Comparison of ENCODE assay signal across 14 cellular contexts in the genomic region with DNA sequence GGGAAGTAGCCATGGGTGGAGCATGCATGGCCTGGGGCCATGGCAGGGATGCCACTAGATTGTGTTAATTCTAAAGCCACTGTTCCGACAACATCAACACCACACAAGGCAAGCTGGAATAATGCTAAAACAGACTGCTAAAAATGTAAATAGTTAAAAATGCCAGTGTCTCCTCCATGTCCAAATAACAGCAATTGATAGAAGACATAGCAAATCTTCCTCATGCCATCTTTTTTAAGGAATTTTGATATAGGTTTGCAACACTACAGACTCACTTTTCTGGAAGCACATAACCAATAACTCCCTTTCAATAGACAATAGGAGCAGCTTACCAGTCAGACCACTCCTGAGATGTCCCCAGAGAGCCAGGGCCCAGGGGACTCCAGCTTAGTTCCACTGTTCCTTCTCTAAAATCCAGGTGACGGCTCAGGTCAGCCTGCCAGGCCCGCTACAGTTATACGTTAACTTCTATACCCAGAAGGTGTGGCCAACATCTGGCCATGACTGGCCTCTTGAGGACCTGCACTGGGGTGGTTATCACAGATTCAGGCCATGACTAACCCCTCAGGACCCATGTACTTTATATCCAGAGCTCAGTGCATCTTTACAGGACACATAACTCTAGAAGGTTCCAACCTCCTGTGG. TPM values are rescaled to one million over a fixed set of nuclear protein-coding genes. Genes with fewer than 3 reads are reported as not detected.
DNase-seq lines count a peak whose midpoint lies in the region; ATAC-seq and TF ChIP-seq lines count a peak whose summit lies in the region.
"Had no signal": no experiment of that assay in that cellular context is flagged by ENCODE, and none has a peak within 500 bp of the region (broad histone marks: within the 10 kb centered on the region; RNA-seq: fewer than 3 reads in every experiment).

No MANE protein-coding gene starts in this region.

- no peaks in the 10 kb centered on the region for H3K27me3 Mint-ChIP-seq in CD8-positive, alpha-beta T cell (ENCODE audit: low read depth)
- H3K27me3 Mint-ChIP-seq in neural crest cell (ENCODE audit: low read depth) = no peaks in the 10 kb centered on the region
- H3K27me3 Mint-ChIP-seq: activated CD4-positive, alpha-beta T cell treated with anti-CD3 and anti-CD28 coated beads for 36 hours; naive thymus-derived CD8-positive, alpha-beta T cell; stimulated activated naive CD8-positive, alpha-beta T cell treated with anti-CD3 and anti-CD28 coated beads, Interleukin-15, amount 100 ng/mL, for 72 hours; T-cell had no signal

- CTCF ChIA-PET in CD8-positive, alpha-beta T cell (lab: Charles Lee) = interaction anchor here (0.6 to 3.2 kb wide), 15 partner anchors 9 to 1500 kb away, joined by 3 to 18 read pairs (median 3); no protein-coding TSS in a partner anchor

- no peaks in the 10 kb centered on the region for H3K9me3 Mint-ChIP-seq in CD8-positive, alpha-beta T cell
- H3K9me3 Mint-ChIP-seq in neural crest cell = no peaks in the 10 kb centered on the region
- H3K9me3 Mint-ChIP-seq: naive thymus-derived CD8-positive, alpha-beta T cell; stimulated activated naive CD8-positive, alpha-beta T cell treated with anti-CD3 and anti-CD28 coated beads, Interleukin-15, amount 100 ng/mL, for 72 hours; T-cell had no signal

- intact Hi-C loops in CD8-positive, alpha-beta T cell (cut with DNase I, micrococcal nuclease) = loop anchor here (1.0 kb wide), 1 partner anchor 332 kb away; no protein-coding TSS in a partner anchor

- H3K4me3 Mint-ChIP-seq in CD8-positive, alpha-beta T cell = no peak overlapping the region
- H3K4me3 Mint-ChIP-seq in neural crest cell = no peak overlapping the region
- H3K4me3 Mint-ChIP-seq: activated CD4-positive, alpha-beta T cell treated with anti-CD3 and anti-CD28 coated beads for 36 hours; naive thymus-derived CD8-positive, alpha-beta T cell; stimulated activated naive CD8-positive, alpha-beta T cell treated with anti-CD3 and anti-CD28 coated beads, Interleukin-15, amount 100 ng/mL, for 72 hours; T-cell had no signal

- DNase-seq in CD8-positive, alpha-beta T cell = no peak
- peak; percentile 19 for DNase-seq in HCEC 1CT
- DNase-seq in coronary artery (ENCODE audit: low spot score) = no peak
- DNase-seq in neural crest cell (ENCODE audit: low read depth, low spot score) = no peak
- DNase-seq in NCI-H2171 treated with DMSO at 0.1 percent for 48 hours (lab: John Stamatoyannopoulos, UW) = no peak
- DNase-seq in hippocampal formation (lab: John Stamatoyannopoulos, UW) = no peak
- DNase-seq: NCI-H2171 had no signal

- H3K36me3 Mint-ChIP-seq in CD8-positive, alpha-beta T cell = peaks cover 60% of the 10 kb centered on the region
- peaks cover 25% of the 10 kb centered on the region for H3K36me3 Mint-ChIP-seq in neural crest cell (ENCODE audit: low read depth)

- no peak overlapping the region for H3K4me3 ChIP-seq in CD8-positive, alpha-beta T cell (ENCODE audit: low read depth, low read length)
- peak overlapping the region; percentile 28 for H3K4me3 ChIP-seq in coronary artery
- H3K4me3 ChIP-seq: gastrocnemius medialis, MG63 had no signal

- H3K9me3 ChIP-seq in CD8-positive, alpha-beta T cell (ENCODE audit: low read length) = no peaks in the 10 kb centered on the region
- H3K9me3 ChIP-seq: gastrocnemius medialis, MG63 had no signal

- peaks cover 4% of the 10 kb centered on the region for H3K4me1 Mint-ChIP-seq in CD8-positive, alpha-beta T cell (ENCODE audit: low read depth)
- peaks cover 5% of the 10 kb centered on the region for H3K4me1 Mint-ChIP-seq in neural crest cell

- ATAC-seq in CD8-positive, alpha-beta T cell = no peak
- no peak for ATAC-seq in HG02885 (IDR thresholded peaks at IDR 0.05; ENCODE audit: poor library complexity, unreplicated experiment)

- H3K27me3 ChIP-seq in CD8-positive, alpha-beta T cell (ENCODE audit: insufficient read depth, low read length) = no peaks in the 10 kb centered on the region
- H3K27me3 ChIP-seq: gastrocnemius medialis, MG63 had no signal

- POLR2A ChIA-PET in CD8-positive, alpha-beta T cell (lab: Charles Lee) = no interaction called here

- TF ChIP-seq CTCF in CD8-positive, alpha-beta T cell (IDR thresholded peaks at IDR 0.05) = peak; percentile 27
- TF ChIP-seq CTCF in coronary artery (IDR thresholded peaks at IDR 0.05) (peak; percentile 11), neural crest cell (conservative IDR thresholded peaks at IDR 0.05) (peak; percentile 20)

- H3K4me1 ChIP-seq in CD8-positive, alpha-beta T cell (ENCODE audit: insufficient read depth, low read length) = no peaks in the 10 kb centered on the region

- H3K27ac ChIP-seq in CD8-positive, alpha-beta T cell (ENCODE audit: low read depth, low read length) = no peak overlapping the region
- H3K27ac ChIP-seq in coronary artery = peak overlapping the region in 1 of 2 donors; percentile 77

- H3K27ac Mint-ChIP-seq in CD8-positive, alpha-beta T cell = no peak overlapping the region
- H3K27ac Mint-ChIP-seq in neural crest cell (ENCODE audit: unreplicated experiment) = no peak overlapping the region
- H3K27ac Mint-ChIP-seq: activated CD4-positive, alpha-beta T cell treated with anti-CD3 and anti-CD28 coated beads for 36 hours; stimulated activated naive CD8-positive, alpha-beta T cell treated with anti-CD3 and anti-CD28 coated beads, Interleukin-15, amount 100 ng/mL, for 72 hours; T-cell had no signal

- H3K36me3 ChIP-seq in CD8-positive, alpha-beta T cell (ENCODE audit: insufficient read depth, low read length) = peaks cover 23% of the 10 kb centered on the region

RNA-seq across cellular contexts. Expression of a gene that starts 20.3 kb away (rescaled TPM):
- under 1 TPM; 0.60 to 0.94 TPM for total RNA-seq in CD8-positive, alpha-beta T cell
- total RNA-seq in neural crest cell = 77.8 and 81.8 TPM in 2 replicates

RNA-seq across cellular contexts. Expression of a gene that starts 48.7 kb away (rescaled TPM):
- 10 to 100 TPM; 58.4 to 59.0 TPM for total RNA-seq in CD8-positive, alpha-beta T cell
- 55.3 and 56.4 TPM in 2 replicates for total RNA-seq in neural crest cell

Comparison
In these comparisons a context has a peak if more than half of its experiments do, and no peak if none do; other contexts are left out.
1. RNA of a gene that starts 20.3 kb away (total RNA-seq): 77.8 to 81.8 TPM in neural crest cell; 0.60 to 0.94 TPM in CD8-positive, alpha-beta T cell; every median in the first group is over 10 times any median in the second.
2. Peak in every context shown above with its lines, with median percentiles within 50 percentile points of each other: CTCF ChIP-seq.